Comparison of ENCODE assay signal across 3 cellular contexts in the genomic region with DNA sequence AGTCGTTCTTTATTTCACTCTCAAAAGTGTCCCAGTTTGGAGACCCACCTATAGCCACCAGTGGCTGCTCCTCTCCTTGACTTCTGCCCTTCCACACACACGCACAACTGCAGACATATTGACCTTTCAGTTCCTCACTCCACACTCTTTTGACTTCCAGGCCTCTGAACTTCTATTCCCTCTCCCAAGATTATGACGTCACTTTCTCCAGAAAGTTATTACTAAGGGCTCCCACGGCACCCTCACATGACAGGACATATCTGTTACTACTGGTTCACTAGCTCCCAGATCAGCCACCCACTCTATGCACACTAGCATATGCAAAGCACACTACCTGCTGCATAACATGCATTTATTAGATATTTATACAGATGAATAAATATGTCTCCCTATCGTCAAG.
A peak's percentile ranks its signal among the peaks of the same experiment; 100 is the strongest.
TF ChIP-seq lines count a peak whose summit lies in the region.

No MANE protein-coding gene starts in this region.

TF ChIP-seq in HEK293, 187 proteins besides CTCF, POLR2A, EP300 and RAD21 (continued from another document and continues in another):
- TF ChIP-seq SP7 (tag by site-specific recombination; IDR thresholded peaks at IDR 0.05) (no peak), YY2 (tag by site-specific recombination; IDR thresholded peaks at IDR 0.05) (no peak), ZNF768 (tag by site-specific recombination; IDR thresholded peaks at IDR 0.05) (no peak), EGR2 (tag by site-specific recombination; IDR thresholded peaks at IDR 0.05; ENCODE audit: low read depth) (peak; percentile 38; the same call in 1 of the 2 replicates), ZNF510 (tag by site-specific recombination; IDR thresholded peaks at IDR 0.05; ENCODE audit: insufficient replicate concordance) (no peak), ZNF335 (tag by site-specific recombination; conservative IDR thresholded peaks at IDR 0.05) (no peak), ZXDB (tag by site-specific recombination; IDR thresholded peaks at IDR 0.05) (no peak), SCRT2 (tag by site-specific recombination; IDR thresholded peaks at IDR 0.05) (peak; percentile 64; the same call in 1 of the 2 replicates), ZNF169 (tag by site-specific recombination; IDR thresholded peaks at IDR 0.05) (no peak), ZNF174 (tag by site-specific recombination; IDR thresholded peaks at IDR 0.05) (no peak), PRDM4 (tag by site-specific recombination; IDR thresholded peaks at IDR 0.05) (no peak), ZFHX2 (tag by site-specific recombination; conservative IDR thresholded peaks at IDR 0.05) (0 out of 2 replicates have a peak, but pooled peaks have one; percentile 18), ZNF629 (tag by site-specific recombination; IDR thresholded peaks at IDR 0.05) (0 out of 2 replicates have a peak, but pooled peaks have one; percentile 51), ZNF16 (tag by site-specific recombination; IDR thresholded peaks at IDR 0.05; ENCODE audit: low read depth) (no peak), ZSCAN23 (tag by site-specific recombination; IDR thresholded peaks at IDR 0.05) (no peak), ZBTB48 (tag by site-specific recombination; IDR thresholded peaks at IDR 0.05) (no peak)
- TF ChIP-seq, protein P1, sequence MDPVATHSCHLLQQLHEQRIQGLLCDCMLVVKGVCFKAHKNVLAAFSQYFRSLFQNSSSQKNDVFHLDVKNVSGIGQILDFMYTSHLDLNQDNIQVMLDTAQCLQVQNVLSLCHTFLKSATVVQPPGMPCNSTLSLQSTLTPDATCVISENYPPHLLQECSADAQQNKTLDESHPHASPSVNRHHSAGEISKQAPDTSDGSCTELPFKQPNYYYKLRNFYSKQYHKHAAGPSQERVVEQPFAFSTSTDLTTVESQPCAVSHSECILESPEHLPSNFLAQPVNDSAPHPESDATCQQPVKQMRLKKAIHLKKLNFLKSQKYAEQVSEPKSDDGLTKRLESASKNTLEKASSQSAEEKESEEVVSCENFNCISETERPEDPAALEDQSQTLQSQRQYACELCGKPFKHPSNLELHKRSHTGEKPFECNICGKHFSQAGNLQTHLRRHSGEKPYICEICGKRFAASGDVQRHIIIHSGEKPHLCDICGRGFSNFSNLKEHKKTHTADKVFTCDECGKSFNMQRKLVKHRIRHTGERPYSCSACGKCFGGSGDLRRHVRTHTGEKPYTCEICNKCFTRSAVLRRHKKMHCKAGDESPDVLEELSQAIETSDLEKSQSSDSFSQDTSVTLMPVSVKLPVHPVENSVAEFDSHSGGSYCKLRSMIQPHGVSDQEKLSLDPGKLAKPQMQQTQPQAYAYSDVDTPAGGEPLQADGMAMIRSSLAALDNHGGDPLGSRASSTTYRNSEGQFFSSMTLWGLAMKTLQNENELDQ (tag by site-specific recombination; IDR thresholded peaks at IDR 0.05; ENCODE audit: low read depth): no peak

TF ChIP-seq in WTC11, 78 proteins besides CTCF, POLR2A, EP300 and RAD21:
- TF ChIP-seq ATF2 (CRISPR knock-in tag; IDR thresholded peaks at IDR 0.05; ENCODE audit: borderline replicate concordance, low read depth) (no peak), NR2C2 (CRISPR knock-in tag; IDR thresholded peaks at IDR 0.05) (no peak), ZNF396 (CRISPR knock-in tag; IDR thresholded peaks at IDR 0.05; ENCODE audit: borderline replicate concordance) (no peak), NFYB (CRISPR knock-in tag; conservative IDR thresholded peaks at IDR 0.05; ENCODE audit: low read depth) (no peak), PREB (CRISPR knock-in tag; IDR thresholded peaks at IDR 0.05; ENCODE audit: borderline replicate concordance) (no peak), IRF2 (CRISPR knock-in tag; IDR thresholded peaks at IDR 0.05; ENCODE audit: borderline replicate concordance, low read depth) (no peak), ZNF416 (CRISPR knock-in tag; IDR thresholded peaks at IDR 0.05) (no peak), NR3C1 (CRISPR knock-in tag; conservative IDR thresholded peaks at IDR 0.05; ENCODE audit: low read depth) (no peak), ZNF263 (CRISPR knock-in tag; IDR thresholded peaks at IDR 0.05; ENCODE audit: low read depth) (no peak), HMGA2 (CRISPR knock-in tag; IDR thresholded peaks at IDR 0.05) (no peak), CBFB (CRISPR knock-in tag; IDR thresholded peaks at IDR 0.05; ENCODE audit: low read depth) (no peak), PRRX2 (CRISPR knock-in tag; IDR thresholded peaks at IDR 0.05) (no peak), TP53 (CRISPR knock-in tag; IDR thresholded peaks at IDR 0.05) (no peak), ZNF281 (CRISPR knock-in tag; IDR thresholded peaks at IDR 0.05) (no peak), SMAD4 (CRISPR knock-in tag; IDR thresholded peaks at IDR 0.05) (no peak)

TF ChIP-seq in SK-N-SH, 30 proteins besides CTCF, POLR2A, EP300 and RAD21 (continued from another document):
- no peak for TF ChIP-seq YY1 (IDR thresholded peaks at IDR 0.05; ENCODE audit: low read depth)
- TF ChIP-seq FOXJ3 (CRISPR knock-in tag; IDR thresholded peaks at IDR 0.05): no peak
- TF ChIP-seq USF2 (IDR thresholded peaks at IDR 0.05; ENCODE audit: borderline replicate concordance, low read depth, low read length): no peak
